In the genomic region with DNA sequence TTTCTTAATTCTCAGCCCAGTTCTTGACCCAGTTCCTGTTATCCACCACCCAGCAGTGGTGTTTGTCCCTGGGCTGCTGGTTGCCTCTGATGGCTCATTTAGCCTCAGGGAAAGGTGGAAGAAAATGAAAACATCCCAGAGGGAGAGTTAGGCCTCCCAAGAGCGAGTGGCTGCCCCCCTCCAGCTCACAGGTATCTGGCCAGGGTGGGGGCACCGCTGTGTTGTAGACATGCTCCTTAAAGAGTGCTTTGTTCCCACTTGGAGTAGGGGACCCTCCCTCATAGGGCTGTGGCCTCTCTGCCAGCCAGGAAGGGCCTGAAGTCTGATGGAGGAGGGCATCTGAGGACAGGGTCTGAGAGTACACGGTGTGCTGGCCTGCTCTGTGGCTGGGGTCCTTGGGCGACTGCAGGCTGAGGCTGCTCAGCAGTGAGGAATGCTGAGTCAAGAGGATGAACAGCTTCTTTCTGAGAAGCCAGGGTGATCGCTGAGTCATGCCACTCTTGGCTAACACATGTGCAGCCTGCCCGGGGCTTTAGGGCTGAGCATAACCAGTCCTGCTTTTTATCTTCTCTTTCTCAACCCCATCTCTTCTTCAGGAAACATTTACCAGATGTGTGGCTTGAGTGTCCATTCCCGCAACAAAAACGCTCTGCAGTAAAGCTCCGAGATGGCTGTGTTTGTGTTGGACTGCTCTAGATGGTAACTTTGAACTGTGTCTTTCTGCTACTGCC, we compare ENCODE assay signal across 8 cellular contexts.
DNase-seq lines count a peak whose midpoint lies in the region; ATAC-seq and TF ChIP-seq lines count a peak whose summit lies in the region.

No MANE protein-coding gene starts in this region.

- H3K9me3 Mint-ChIP-seq in effector memory CD8-positive, alpha-beta T cell: no peaks in the 10 kb centered on the region

- peaks cover 7 to 33% of the 10 kb centered on the region in 2 donors for H3K27me3 Mint-ChIP-seq in effector memory CD8-positive, alpha-beta T cell

- no peak overlapping the region for H3K4me3 Mint-ChIP-seq in effector memory CD8-positive, alpha-beta T cell

- no peak for TF ChIP-seq CTCF in AG09319 (IDR thresholded peaks at IDR 0.05; ENCODE audit: low read depth, low read length)
- TF ChIP-seq CTCF in omental fat pad (IDR thresholded peaks at IDR 0.05): no peak

- ATAC-seq in omental fat pad (ENCODE audit: low FRiP score) (peak; percentile 88), HG02973 (IDR thresholded peaks at IDR 0.05; ENCODE audit: unreplicated experiment) (no peak), HG02678 (IDR thresholded peaks at IDR 0.05; ENCODE audit: unreplicated experiment) (no peak)
- no peak for ATAC-seq in effector memory CD8-positive, alpha-beta T cell (replicated peaks)

- H3K4me1 Mint-ChIP-seq in effector memory CD8-positive, alpha-beta T cell (ENCODE audit: low read depth in 2 of 2): peaks cover 0 to 5% of the 10 kb centered on the region in 2 donors

- peak; percentile 98 for DNase-seq in AG09319 (ENCODE audit: extremely low read depth, low read depth)
- peak; percentile 86 for DNase-seq in HS-5 (ENCODE audit: low read depth)
- peak; percentile 55 for DNase-seq in activated CD4-positive, CD25-positive, alpha-beta regulatory T cell treated with anti-CD3 and anti-CD28 coated beads, Interleukin-2, amount 50 U/mL, for 72 hours
- DNase-seq in foreskin melanocyte: peak; percentile 79
- peak; percentile 79 for DNase-seq in omental fat pad (ENCODE audit: low spot score)
- no peak for DNase-seq in effector memory CD8-positive, alpha-beta T cell

- no peak overlapping the region for H3K27ac Mint-ChIP-seq in effector memory CD8-positive, alpha-beta T cell

- peaks cover 9% of the 10 kb centered on the region for H3K36me3 Mint-ChIP-seq in effector memory CD8-positive, alpha-beta T cell (ENCODE audit: insufficient read depth)

Comparison
In these comparisons a context has a peak if more than half of its experiments do, and no peak if none do; other contexts are left out.
1. DNase-seq: peak in AG09319 (single experiment), HS-5 (single experiment), activated CD4-positive, CD25-positive, alpha-beta regulatory T cell treated with anti-CD3 and anti-CD28 coated beads, Interleukin-2, amount 50 U/mL, for 72 hours (single experiment), foreskin melanocyte (single experiment) and omental fat pad (single experiment); none in effector memory CD8-positive, alpha-beta T cell (0 of 3).